8 cellular contexts compared by ENCODE assay signal in the genomic region with DNA sequence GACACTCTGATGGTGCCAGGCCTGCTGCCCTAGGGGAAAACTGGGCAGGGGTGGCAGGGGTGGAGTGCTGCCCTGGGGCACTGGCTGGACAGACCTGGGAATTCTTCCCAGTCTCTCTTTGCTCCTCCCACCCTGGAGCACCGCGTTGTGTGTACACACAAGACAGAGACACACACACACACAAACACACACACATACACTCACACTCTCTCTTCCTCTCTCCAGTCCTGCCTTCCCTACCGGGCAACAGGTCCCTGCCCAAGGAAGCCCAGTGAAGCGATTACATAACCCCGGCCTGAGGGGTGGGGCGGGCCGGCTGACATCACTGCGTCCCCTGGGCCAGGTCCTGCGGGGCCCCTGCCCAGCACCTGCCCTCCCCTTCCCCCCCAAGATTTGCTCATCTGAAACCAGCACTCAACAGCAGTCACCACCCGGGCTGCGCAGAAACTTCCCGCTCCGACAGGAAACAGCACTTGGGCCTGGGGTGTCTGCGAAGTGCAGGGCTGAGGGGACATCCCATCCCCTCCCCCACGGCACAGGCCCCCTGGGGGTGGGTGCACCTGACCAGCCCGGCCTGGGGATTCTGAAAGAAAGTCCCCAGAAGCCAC. TPM values are rescaled to one million over a fixed set of nuclear protein-coding genes. Genes with fewer than 3 reads are reported as not detected.
DNase-seq lines count a peak whose midpoint lies in the region; ATAC-seq, FAIRE-seq and TF ChIP-seq lines count a peak whose summit lies in the region.

No MANE protein-coding gene starts in this region.

- H3K23ac ChIP-seq in H1 (ENCODE audit: insufficient read length) = no peak overlapping the region

- CTCF ChIA-PET in CD4-positive, alpha-beta memory T cell (lab: Charles Lee; ENCODE audit: partially characterized antibody) = no interaction called here
- CTCF ChIA-PET in activated CD4-positive, alpha-beta memory T cell treated with anti-CD3 and anti-CD28 coated beads for 36 hours (lab: Charles Lee) = no interaction called here
- CTCF ChIA-PET in H1 (lab: Charles Lee; ENCODE audit: partially characterized antibody) = interaction anchor here (1.2 to 1.6 kb wide), 2 partner anchors 15 to 16 kb away, joined by 3 to 4 read pairs; no protein-coding TSS in a partner anchor

- peaks cover 21 to 41% of the 10 kb centered on the region in 2 experiments for H4K20me1 ChIP-seq in H1 (replicated peaks in 1 of 2; ENCODE audit: control insufficient read depth in 1 of 2, insufficient read depth in 2 of 2, low read length in 2 of 2)

- H2BK5ac ChIP-seq in H1 (ENCODE audit: low read depth, low read length) = peak overlapping the region; percentile 35; the same call in 1 of the 2 replicates

- H3K79me1 ChIP-seq in H1 (ENCODE audit: low read depth, low read length) = peaks cover 19% of the 10 kb centered on the region

- peaks cover 64% of the 10 kb centered on the region for H3K4me1 ChIP-seq in CD4-positive, alpha-beta memory T cell (ENCODE audit: insufficient read depth, low read length)
- H3K4me1 ChIP-seq in H1 (replicated peaks in 1 of 4; ENCODE audit: control insufficient read depth in 3 of 4, insufficient read depth in 4 of 4, low read length in 3 of 4) = peaks cover 0 to 12% (median 8%) of the 10 kb centered on the region in 4 experiments; a peak in 5 of 7 replicates

- H3K36me3 Mint-ChIP-seq in CD4-positive, alpha-beta memory T cell = peaks cover 0 to 21% of the 10 kb centered on the region in 2 donors
- H3K36me3 Mint-ChIP-seq in activated CD4-positive, alpha-beta memory T cell treated with anti-CD3 and anti-CD28 coated beads for 36 hours = peaks cover 7% of the 10 kb centered on the region
- H3K36me3 Mint-ChIP-seq in memory B cell = peaks cover 8% of the 10 kb centered on the region

- no peaks in the 10 kb centered on the region for H3K27me3 Mint-ChIP-seq in CD4-positive, alpha-beta memory T cell
- H3K27me3 Mint-ChIP-seq in activated CD4-positive, alpha-beta memory T cell treated with anti-CD3 and anti-CD28 coated beads for 36 hours = no peaks in the 10 kb centered on the region
- H3K27me3 Mint-ChIP-seq in memory B cell = no peaks in the 10 kb centered on the region

- no peak overlapping the region for H3K4ac ChIP-seq in H1 (replicated peaks; ENCODE audit: insufficient read length, low read depth, low read length)

- H2BK20ac ChIP-seq in H1 (ENCODE audit: low read length) = peak overlapping the region; percentile 90; the same call in 1 of the 2 replicates

- H2BK120ac ChIP-seq in H1 (replicated peaks; ENCODE audit: low read depth, low read length) = no peak overlapping the region

- POLR2A ChIA-PET in CD4-positive, alpha-beta memory T cell (lab: Charles Lee; ENCODE audit: partially characterized antibody) = interaction anchor here (0.6 to 6.5 kb wide), 16 partner anchors 8 to 249 kb away, joined by 3 to 124 read pairs (median 6); no protein-coding TSS in a partner anchor
- POLR2A ChIA-PET in activated CD4-positive, alpha-beta memory T cell treated with anti-CD3 and anti-CD28 coated beads for 36 hours (lab: Charles Lee) = interaction anchor here (1.0 to 1.5 kb wide), 2 partner anchors 8 kb away, joined by 5 to 6 read pairs; no protein-coding TSS in a partner anchor
- POLR2A ChIA-PET in H1 (lab: Charles Lee; ENCODE audit: partially characterized antibody) = interaction anchor here (0.7 to 22.2 kb wide), 13 partner anchors 11 to 765 kb away, joined by 3 to 524 read pairs (median 3); partner anchors contain the start of gene TIMM13

- DNase-seq in CD4-positive, alpha-beta memory T cell = peak; percentile 62 to 77 (median 69)
- DNase-seq in H54 (ENCODE audit: insufficient read length, low spot score) = peak; percentile 77
- DNase-seq in NCI-H2227 (lab: John Stamatoyannopoulos, UW; ENCODE audit: unreplicated experiment) = peak; percentile 61
- DNase-seq in activated CD4-positive, alpha-beta memory T cell treated with anti-CD3 and anti-CD28 coated beads for 36 hours = peak; percentile 80
- DNase-seq in H1 (ENCODE audit: low read depth in 1 of 2, low spot score in 2 of 2) = no peak
- DNase-seq in memory B cell (ENCODE audit: low spot score in 2 of 2) = peak; percentile 73 to 74
- peak in 5 of 6 experiments; percentile 46 to 75 (median 65) for DNase-seq in stimulated activated naive CD4-positive, alpha-beta T cell (lab: John Stamatoyannopoulos, UW)
- no peak for DNase-seq in foreskin melanocyte

- peak overlapping the region; percentile 86; the same call in 1 of the 2 replicates for H4K8ac ChIP-seq in H1 (ENCODE audit: extremely low read depth, insufficient read depth, low read length)

- H3K79me2 ChIP-seq in H1 (ENCODE audit: control insufficient read depth in 1 of 2, insufficient read depth in 2 of 2, low read length in 2 of 2) = peaks cover 9 to 29% of the 10 kb centered on the region in 2 experiments; a peak in 2 of 4 replicates

- H3K4me3 ChIP-seq in CD4-positive, alpha-beta memory T cell (ENCODE audit: low read length in 2 of 2) = peak overlapping the region; percentile 84 to 89
- peak overlapping the region; percentile 54 to 100 (median 88) for H3K4me3 ChIP-seq in H1 (ENCODE audit: extremely low read depth in 1 of 4, insufficient read depth in 2 of 4, low read depth in 3 of 4, low read length in 4 of 4)

- peak overlapping the region; percentile 62 to 89 (median 68) for H3K9ac ChIP-seq in H1 (replicated peaks in 1 of 4; ENCODE audit: extremely low read depth in 1 of 4, low read depth in 3 of 4, low read length in 3 of 4)

- H3K9me3 ChIP-seq in CD4-positive, alpha-beta memory T cell (ENCODE audit: control insufficient read depth in 1 of 2, low read length in 2 of 2) = no peaks in the 10 kb centered on the region
- no peaks in the 10 kb centered on the region for H3K9me3 ChIP-seq in H1 (ENCODE audit: insufficient read depth in 2 of 2, low read depth in 1 of 2, low read length in 1 of 2)

- FAIRE-seq in H54 (lab: Jason Lieb, UNC) (peak; percentile 45), H1 (lab: Jason Lieb, UNC) (no peak)

- H3K27me3 ChIP-seq in CD4-positive, alpha-beta memory T cell (ENCODE audit: insufficient read depth, low read length) = no peaks in the 10 kb centered on the region
- no peaks in the 10 kb centered on the region for H3K27me3 ChIP-seq in H1 (replicated peaks in 1 of 4; ENCODE audit: control insufficient read depth in 3 of 4, extremely low read depth in 1 of 4, insufficient read depth in 3 of 4, low read length in 3 of 4)

- peaks cover 0 to 5% (median 0%) of the 10 kb centered on the region in 8 donors for H3K9me3 Mint-ChIP-seq in CD4-positive, alpha-beta memory T cell
- no peaks in the 10 kb centered on the region for H3K9me3 Mint-ChIP-seq in activated CD4-positive, alpha-beta memory T cell treated with anti-CD3 and anti-CD28 coated beads for 36 hours
- H3K9me3 Mint-ChIP-seq in memory B cell = no peaks in the 10 kb centered on the region

- H2BK12ac ChIP-seq in H1 (ENCODE audit: low read depth, low read length) = no peak overlapping the region

- no peak; the same call in 1 of the 2 replicates for TF ChIP-seq POLR2A in H54 (IDR thresholded peaks at IDR 0.05; ENCODE audit: low read depth, low read length)
- no peak for TF ChIP-seq POLR2A in H1 (IDR thresholded peaks at IDR 0.05; ENCODE audit: control extremely low read depth in 1 of 2, low read depth in 2 of 2, low read length in 2 of 2)

- H3K23me2 ChIP-seq in H1 (ENCODE audit: low read depth, low read length) = peaks cover 4% of the 10 kb centered on the region; the same call in 1 of the 2 replicates

- H4K91ac ChIP-seq in H1 (replicated peaks; ENCODE audit: insufficient read length, low read length) = no peak overlapping the region

- H4K5ac ChIP-seq in H1 (ENCODE audit: insufficient read length, low read depth, low read length) = no peak overlapping the region

- H3K56ac ChIP-seq in H1 (replicated peaks; ENCODE audit: insufficient read length, low read depth, low read length) = peak overlapping the region; percentile 90

- no peak for TF ChIP-seq RAD21 in H1 (IDR thresholded peaks at IDR 0.05 in 1 of 2, conservative IDR thresholded peaks at IDR 0.05 in 1 of 2; ENCODE audit: low read depth in 2 of 2, low read length in 2 of 2)

- no peak overlapping the region for H3K14ac ChIP-seq in H1 (ENCODE audit: insufficient read length)

- H3K4me3 Mint-ChIP-seq in CD4-positive, alpha-beta memory T cell = peak overlapping the region; percentile 88 to 91 (median 88)
- peak overlapping the region; percentile 86 for H3K4me3 Mint-ChIP-seq in activated CD4-positive, alpha-beta memory T cell treated with anti-CD3 and anti-CD28 coated beads for 36 hours
- peak overlapping the region; percentile 94 for H3K4me3 Mint-ChIP-seq in memory B cell

- H3K4me1 Mint-ChIP-seq in CD4-positive, alpha-beta memory T cell = peaks cover 11 to 64% (median 36%) of the 10 kb centered on the region in 4 donors
- H3K4me1 Mint-ChIP-seq in activated CD4-positive, alpha-beta memory T cell treated with anti-CD3 and anti-CD28 coated beads for 36 hours (ENCODE audit: low read depth) = peaks cover 39% of the 10 kb centered on the region
- peaks cover 29% of the 10 kb centered on the region for H3K4me1 Mint-ChIP-seq in memory B cell

- no peak for TF ChIP-seq EP300 in H1 (IDR thresholded peaks at IDR 0.05; ENCODE audit: borderline replicate concordance in 1 of 2, low read depth in 2 of 2, low read length in 2 of 2)

- TF ChIP-seq CTCF in H1 (IDR thresholded peaks at IDR 0.05; ENCODE audit: control extremely low read depth in 1 of 3, insufficient read depth in 1 of 3, low read depth in 1 of 3, low read length in 3 of 3) = no peak

- 22% methylated on average over 15 of the region's 16 CpGs; no CpG with 5 or more reads in 1 of the 2 experiments for WGBS in H1 (ENCODE audit: extremely low coverage in 1 of 2, insufficient coverage in 1 of 2, insufficient read length in 1 of 2, insufficient replicate concordance in 2 of 2, low coverage in 1 of 2, low lambda C conversion rate in 2 of 2, missing lambda C conversion rate in 1 of 2), 2 experiments

- no peak overlapping the region; the same call in 1 of the 2 replicates for H3K18ac ChIP-seq in H1 (ENCODE audit: extremely low read depth, low read length)

- ATAC-seq in memory B cell (ENCODE audit: low read depth) = peak; percentile 27

- H3K27ac Mint-ChIP-seq in CD4-positive, alpha-beta memory T cell = peak overlapping the region; percentile 75 to 94 (median 86)
- peak overlapping the region; percentile 84 for H3K27ac Mint-ChIP-seq in activated CD4-positive, alpha-beta memory T cell treated with anti-CD3 and anti-CD28 coated beads for 36 hours
- H3K27ac Mint-ChIP-seq in memory B cell = peak overlapping the region; percentile 98

- intact Hi-C loops in CD4-positive, alpha-beta memory T cell (cut with micrococcal nuclease) = loop anchor here (1.0 to 5.0 kb wide), 3 partner anchors 8 to 188 kb away; partner anchors contain the start of gene KLF16
- intact Hi-C loops in activated CD4-positive, alpha-beta memory T cell treated with anti-CD3 and anti-CD28 coated beads for 36 hours (cut with micrococcal nuclease) = loop anchor here (1.0 to 2.0 kb wide), 2 partner anchors 11 to 47 kb away; partner anchors contain the start of genes IZUMO4 and MOB3A

- H2BK15ac ChIP-seq in H1 (ENCODE audit: low read length) = 0 out of 2 replicates have a peak overlapping the region, but pooled peaks have one; percentile 40

- peak overlapping the region; percentile 89 for H3K27ac ChIP-seq in CD4-positive, alpha-beta memory T cell (ENCODE audit: low read depth, low read length)
- H3K27ac ChIP-seq in H1 (ENCODE audit: low read depth, low read length) = 0 out of 2 replicates have a peak overlapping the region, but pooled peaks have one; percentile 11

- H2AK5ac ChIP-seq in H1 (ENCODE audit: low read depth, low read length) = 0 out of 2 replicates have a peak overlapping the region, but pooled peaks have one; percentile 79

- H3K4me2 ChIP-seq in H1 (ENCODE audit: insufficient read depth in 1 of 2, low read depth in 2 of 2, low read length in 2 of 2) = peak overlapping the region; percentile 78 to 91

- peaks cover 23% of the 10 kb centered on the region for H3K36me3 ChIP-seq in CD4-positive, alpha-beta memory T cell (ENCODE audit: insufficient read depth, low read length)
- peaks cover 0 to 8% (median 0%) of the 10 kb centered on the region in 4 experiments; a peak in 4 of 8 replicates for H3K36me3 ChIP-seq in H1 (ENCODE audit: control insufficient read depth in 2 of 4, insufficient read depth in 4 of 4, low read length in 3 of 4)

- H2AFZ ChIP-seq in H1 (ENCODE audit: low read length) = no peak overlapping the region

RNA-seq across cellular contexts. Expression of gene MKNK2, which starts 1.2 kb away (rescaled TPM):
- total RNA-seq in CD4-positive, alpha-beta memory T cell = 100 to 1,000 TPM; 194 to 195 TPM
- 10 to 100 TPM; 24.1 to 63.9 TPM for polyA plus RNA-seq in CD4-positive, alpha-beta memory T cell
- total RNA-seq in activated CD4-positive, alpha-beta memory T cell treated with anti-CD3 and anti-CD28 coated beads for 36 hours = 100 to 1,000 TPM; 143 to 157 TPM
- total RNA-seq in H1 (2021; fragmentation: NEBNext Ultra II Directional; extraction: Animal tissue kit (Norgen Biotek cat#: 25700)) = 163 and 174 TPM in 2 replicates
- polyA plus RNA-seq in H1 (2011; rRNA removed) = 166 and 200 TPM in 2 replicates
- polyA plus RNA-seq in H1 (2011; cell fraction: cytosol; rRNA removed) = 102 TPM
- polyA plus RNA-seq in H1 (2011; cell fraction: nucleus; rRNA removed) = 175 TPM
- 78.8 to 121 TPM (median 107 TPM) in 4 replicates for polyA plus RNA-seq in H1 (2012, experiment 1 of 2)
- polyA plus RNA-seq in H1 (2012, experiment 2 of 2) = 103 TPM
- polyA plus RNA-seq in H1 (2013, experiment 1 of 2) = 122 TPM
- 125 TPM for polyA plus RNA-seq in H1 (2013, experiment 2 of 2)
- 66.6 and 68.9 TPM in 2 replicates for polyA minus RNA-seq in H1 (2011; rRNA and poly(A)+ RNA removed)
- polyA minus RNA-seq in H1 (2011; cell fraction: cytosol; rRNA and poly(A)+ RNA removed) = 116 TPM
- polyA minus RNA-seq in H1 (2011; cell fraction: nucleus; rRNA and poly(A)+ RNA removed) = 61.1 TPM

RNA-seq across cellular contexts. Expression of gene BTBD2, which starts 34.3 kb away (rescaled TPM):
- 10 to 100 TPM; 52.2 to 59.4 TPM for total RNA-seq in CD4-positive, alpha-beta memory T cell
- 1 to 10 TPM; 2.8 to 6.6 TPM for polyA plus RNA-seq in CD4-positive, alpha-beta memory T cell
- total RNA-seq in activated CD4-positive, alpha-beta memory T cell treated with anti-CD3 and anti-CD28 coated beads for 36 hours = 10 to 100 TPM; 37.3 to 42.9 TPM
- total RNA-seq in H1 (2021; fragmentation: NEBNext Ultra II Directional; extraction: Animal tissue kit (Norgen Biotek cat#: 25700)) = 92.3 and 95.3 TPM in 2 replicates
- 91.7 and 142 TPM in 2 replicates for polyA plus RNA-seq in H1 (2011; rRNA removed)
- 63.4 TPM for polyA plus RNA-seq in H1 (2011; cell fraction: cytosol; rRNA removed)
- polyA plus RNA-seq in H1 (2011; cell fraction: nucleus; rRNA removed) = 97.0 TPM
- 66.1 to 117 TPM (median 109 TPM) in 4 replicates for polyA plus RNA-seq in H1 (2012, experiment 1 of 2)
- 90.9 TPM for polyA plus RNA-seq in H1 (2012, experiment 2 of 2)
- polyA plus RNA-seq in H1 (2013, experiment 1 of 2) = 59.3 TPM
- polyA plus RNA-seq in H1 (2013, experiment 2 of 2) = 59.3 TPM
- 28.7 and 37.4 TPM in 2 replicates for polyA minus RNA-seq in H1 (2011; rRNA and poly(A)+ RNA removed)
- polyA minus RNA-seq in H1 (2011; cell fraction: cytosol; rRNA and poly(A)+ RNA removed) = 82.9 TPM
- 47.7 TPM for polyA minus RNA-seq in H1 (2011; cell fraction: nucleus; rRNA and poly(A)+ RNA removed)

RNA-seq across cellular contexts. Expression of gene MOB3A, which starts 46.3 kb away (rescaled TPM):
- 100 to 1,000 TPM; 130 to 135 TPM for total RNA-seq in CD4-positive, alpha-beta memory T cell
- polyA plus RNA-seq in CD4-positive, alpha-beta memory T cell = 100 to 1,000 TPM in 1 of 2 donors, 10 to 100 TPM in 1; 29.6 to 114 TPM
- total RNA-seq in activated CD4-positive, alpha-beta memory T cell treated with anti-CD3 and anti-CD28 coated beads for 36 hours = 100 to 1,000 TPM; 117 to 122 TPM
- total RNA-seq in H1 (2021; fragmentation: NEBNext Ultra II Directional; extraction: Animal tissue kit (Norgen Biotek cat#: 25700)) = 9.2 and 9.8 TPM in 2 replicates
- polyA plus RNA-seq in H1 (2011; rRNA removed) = 9.6 and 10.2 TPM in 2 replicates
- polyA plus RNA-seq in H1 (2011; cell fraction: cytosol; rRNA removed) = 5.2 TPM
- 8.1 TPM for polyA plus RNA-seq in H1 (2011; cell fraction: nucleus; rRNA removed)
- polyA plus RNA-seq in H1 (2012, experiment 1 of 2) = 5.2 to 7.4 TPM (median 7.0 TPM) in 4 replicates
- polyA plus RNA-seq in H1 (2012, experiment 2 of 2) = 5.2 TPM
- 7.2 TPM for polyA plus RNA-seq in H1 (2013, experiment 1 of 2)
- 7.5 TPM for polyA plus RNA-seq in H1 (2013, experiment 2 of 2)
- 6.6 and 8.8 TPM in 2 replicates for polyA minus RNA-seq in H1 (2011; rRNA and poly(A)+ RNA removed)
- 7.0 TPM for polyA minus RNA-seq in H1 (2011; cell fraction: cytosol; rRNA and poly(A)+ RNA removed)
- 3.3 TPM for polyA minus RNA-seq in H1 (2011; cell fraction: nucleus; rRNA and poly(A)+ RNA removed)

RNA-seq across cellular contexts. Expression of gene IZUMO4, which starts 46.9 kb away (rescaled TPM):
- 10 to 100 TPM; 18.6 to 22.1 TPM for total RNA-seq in CD4-positive, alpha-beta memory T cell
- 1 to 10 TPM in 1 of 2 donors, under 1 TPM in 1; 0.84 to 1.2 TPM for polyA plus RNA-seq in CD4-positive, alpha-beta memory T cell
- total RNA-seq in activated CD4-positive, alpha-beta memory T cell treated with anti-CD3 and anti-CD28 coated beads for 36 hours = 10 to 100 TPM; 14.2 to 16.4 TPM
- 1.3 and 1.8 TPM in 2 replicates for total RNA-seq in H1 (2021; fragmentation: NEBNext Ultra II Directional; extraction: Animal tissue kit (Norgen Biotek cat#: 25700))
- 1.9 and 2.3 TPM in 2 replicates for polyA plus RNA-seq in H1 (2011; rRNA removed)
- polyA plus RNA-seq in H1 (2011; cell fraction: cytosol; rRNA removed) = 2.3 TPM
- polyA plus RNA-seq in H1 (2011; cell fraction: nucleus; rRNA removed) = 12.4 TPM
- 0.54 to 2.7 TPM (median 2.0 TPM) in 4 replicates for polyA plus RNA-seq in H1 (2012, experiment 1 of 2)
- 1.1 TPM for polyA plus RNA-seq in H1 (2012, experiment 2 of 2)
- 0.95 TPM for polyA plus RNA-seq in H1 (2013, experiment 1 of 2)
- polyA plus RNA-seq in H1 (2013, experiment 2 of 2) = 0.75 TPM
- 0.47 TPM in 1 of 2 replicates, not detected in the other for polyA minus RNA-seq in H1 (2011; rRNA and poly(A)+ RNA removed)
- 1.5 TPM for polyA minus RNA-seq in H1 (2011; cell fraction: cytosol; rRNA and poly(A)+ RNA removed)
- 2.4 TPM for polyA minus RNA-seq in H1 (2011; cell fraction: nucleus; rRNA and poly(A)+ RNA removed)

Comparison
In these comparisons a context has a peak if more than half of its experiments do, and no peak if none do; other contexts are left out.
1. DNase-seq: peak in CD4-positive, alpha-beta memory T cell (5 of 5), H54 (single experiment), NCI-H2227 (single experiment), activated CD4-positive, alpha-beta memory T cell treated with anti-CD3 and anti-CD28 coated beads for 36 hours (single experiment), memory B cell (2 of 2) and stimulated activated naive CD4-positive, alpha-beta T cell (5 of 6); none in H1 (0 of 2) and foreskin melanocyte (single experiment).
2. RNA of gene MOB3A, which starts 46.3 kb away (total RNA-seq): 130 to 135 TPM in CD4-positive, alpha-beta memory T cell and 117 to 122 TPM in activated CD4-positive, alpha-beta memory T cell treated with anti-CD3 and anti-CD28 coated beads for 36 hours; 9.2 to 9.8 TPM in H1; every median in the first group is over 10 times any median in the second.
3. Peak in every context shown above with its lines, with median percentiles within 50 percentile points of each other: H3K27ac Mint-ChIP-seq and H3K4me3 Mint-ChIP-seq.